Comparison of ENCODE assay signal across 22 cellular contexts in genomic region chr5:42626462-42626861, GRCh38.
DNase-seq lines count a peak whose midpoint lies in the region; ATAC-seq, FAIRE-seq and TF ChIP-seq lines count a peak whose summit lies in the region.
"Had no signal": no experiment of that assay in that cellular context is flagged by ENCODE, and none has a peak within 500 bp of the region (broad histone marks: within the 10 kb centered on the region; RNA-seq: fewer than 3 reads in every experiment).

No MANE protein-coding gene starts in this region.

- H3K4me2 ChIP-seq in GM23338 (peak overlapping the region; percentile 30; the same call in 1 of the 2 replicates), K562 (ENCODE audit: insufficient read depth, low read length) (no peak overlapping the region)
- H3K4me2 ChIP-seq: A549; BLaER1 treated with 17β-estradiol and CSF1 and Interleukin-3, amounts not matched to agents 10 nM and 100 nM had no signal

- POLR2A ChIA-PET in K562 (lab: Yijun Ruan, JAX), result interaction anchor here (0.6 kb wide), 1 partner anchor 17 kb away, joined by 3 read pairs; no protein-coding TSS in a partner anchor

- H3K27ac ChIP-seq in GM23338 (ENCODE audit: low read depth) (no peak overlapping the region), K562 (ENCODE audit: extremely low read depth, low read depth, low read length) (no peak overlapping the region), body of pancreas (no peak overlapping the region)
- H3K27ac ChIP-seq: A549; BLaER1 treated with 17β-estradiol and CSF1 and Interleukin-3, amounts not matched to agents 10 nM and 100 nM; GM23248 had no signal

- H3K9me3 ChIP-seq in K562 (replicated peaks; ENCODE audit: control insufficient read depth, insufficient read depth, low read depth, low read length) (no peaks in the 10 kb centered on the region), body of pancreas (no peaks in the 10 kb centered on the region)
- H3K9me3 ChIP-seq: A549; BE2C; BLaER1 treated with 17β-estradiol and CSF1 and Interleukin-3, amounts not matched to agents 10 nM and 100 nM had no signal

- H3K4me3 ChIP-seq in GM23338, result no peak overlapping the region
- no peak overlapping the region for H3K4me3 ChIP-seq in K562
- no peak overlapping the region for H3K4me3 ChIP-seq in body of pancreas
- H3K4me3 ChIP-seq: A549; BLaER1 treated with 17β-estradiol and CSF1 and Interleukin-3, amounts not matched to agents 10 nM and 100 nM; GM23248 had no signal

- H3K27me3 Mint-ChIP-seq in GM23338 (ENCODE audit: insufficient read depth, low read depth, poor library complexity), result peaks cover 1% of the 10 kb centered on the region

- DNase-seq in GM23338 (ENCODE audit: low spot score) (no peak), K562 (ENCODE audit: extremely low read depth in 1 of 4, low spot score in 3 of 4) (no peak), left lobe of liver (ENCODE audit: low spot score) (no peak), HCEC 1CT (no peak), omental fat pad (ENCODE audit: low spot score) (no peak), body of pancreas (no peak), NCI-H2081 treated with DMSO at 0.1 percent for 48 hours (lab: John Stamatoyannopoulos, UW) (no peak)
- DNase-seq: 8988T; ACHN; AML-193; BE2C; CD4-positive, alpha-beta T cell; CD8-positive, alpha-beta memory T cell; DMS53; DMS79 treated with DMSO at 0.1 percent for 48 hours; GM23248; H9; HFFc6 had no signal

- H3K4me3 Mint-ChIP-seq in GM23338, result no peak overlapping the region
- H3K4me3 Mint-ChIP-seq: CD14-positive monocyte; CD4-positive, alpha-beta T cell; CD8-positive, alpha-beta memory T cell; H9; HFFc6 had no signal

- no peak for ATAC-seq in GM23338
- ATAC-seq in K562, result no peak
- ATAC-seq in left lobe of liver, result peak; percentile 13
- no peak for ATAC-seq in omental fat pad (ENCODE audit: low FRiP score)
- no peak for ATAC-seq in body of pancreas
- ATAC-seq: A549 had no signal

- H4K20me1 ChIP-seq in GM23338 (replicated peaks; ENCODE audit: insufficient read depth), result no peaks in the 10 kb centered on the region
- no peaks in the 10 kb centered on the region for H4K20me1 ChIP-seq in K562 (replicated peaks; ENCODE audit: control insufficient read depth, insufficient read depth, low read length)
- H4K20me1 ChIP-seq: BLaER1 treated with 17β-estradiol and CSF1 and Interleukin-3, amounts not matched to agents 10 nM and 100 nM had no signal

- no peak for TF ChIP-seq RAD21 in K562 (CRISPR knock-in tag; conservative IDR thresholded peaks at IDR 0.05 in 1 of 2, IDR thresholded peaks at IDR 0.05 in 1 of 2)

- TF ChIP-seq EP300 in K562 (IDR thresholded peaks at IDR 0.05; ENCODE audit: low read length), result no peak

- intact Hi-C loops in K562 (cut with micrococcal nuclease) (no loop called here), body of pancreas (cut with DNase I) (no loop called here)

- no peak for FAIRE-seq in K562 (lab: Jason Lieb, UNC)
- FAIRE-seq: A549, G401.6 had no signal

- no peaks in the 10 kb centered on the region for H3K36me3 ChIP-seq in GM23338 (ENCODE audit: insufficient read depth)
- H3K36me3 ChIP-seq in K562 (ENCODE audit: control insufficient read depth, insufficient read depth, low read length), result no peaks in the 10 kb centered on the region
- H3K36me3 ChIP-seq in body of pancreas (replicated peaks in 1 of 2; ENCODE audit: insufficient read depth in 1 of 2, low read depth in 2 of 2), result no peaks in the 10 kb centered on the region
- H3K36me3 ChIP-seq: BE2C; BLaER1 treated with 17β-estradiol and CSF1 and Interleukin-3, amounts not matched to agents 10 nM and 100 nM had no signal

- peaks cover 2% of the 10 kb centered on the region; the same call in 1 of the 2 replicates for H3K9me2 ChIP-seq in GM23338 (ENCODE audit: insufficient read depth)

- H2AFZ ChIP-seq in GM23338 (no peak overlapping the region), K562 (ENCODE audit: low read depth, low read length) (no peak overlapping the region)
- H2AFZ ChIP-seq: GM23248 had no signal

- no peaks in the 10 kb centered on the region for H3K9me1 ChIP-seq in K562 (ENCODE audit: control insufficient read depth, insufficient read depth, low read length)

- H3K27me3 ChIP-seq in GM23338 (ENCODE audit: insufficient read depth) (no peaks in the 10 kb centered on the region), K562 (ENCODE audit: control insufficient read depth in 2 of 2, insufficient read depth in 2 of 2, low read length in 2 of 2) (0 out of 5 replicates have a peak, but pooled peaks cover 0 to 7% of the 10 kb centered on the region in 2 experiments), body of pancreas (no peaks in the 10 kb centered on the region)
- H3K27me3 ChIP-seq: BE2C; BLaER1 treated with 17β-estradiol and CSF1 and Interleukin-3, amounts not matched to agents 10 nM and 100 nM had no signal

- TF ChIP-seq POLR2A in K562 (conservative IDR thresholded peaks at IDR 0.05) (no peak), body of pancreas (IDR thresholded peaks at IDR 0.05) (no peak)

- H3K36me3 Mint-ChIP-seq in GM23338 (ENCODE audit: low read depth), result no peaks in the 10 kb centered on the region
- H3K36me3 Mint-ChIP-seq: CD14-positive monocyte; CD8-positive, alpha-beta memory T cell had no signal

- H3K9ac ChIP-seq in K562 (ENCODE audit: insufficient read depth in 1 of 2, low read depth in 2 of 2, low read length in 2 of 2), result no peak overlapping the region
- H3K9ac ChIP-seq: BLaER1 treated with 17β-estradiol and CSF1 and Interleukin-3, amounts not matched to agents 10 nM and 100 nM; GM23248 had no signal

- no peak overlapping the region for H3K27ac Mint-ChIP-seq in GM23338
- H3K27ac Mint-ChIP-seq: CD14-positive monocyte; CD4-positive, alpha-beta T cell; H9; HFFc6 had no signal

- in situ Hi-C loops in K562 (cut with MboI), result no loop called here

- 2% methylated on average over 4 of the region's 4 CpGs for WGBS in K562 (ENCODE audit: insufficient coverage, low coverage, missing lambda C conversion rate)
- 45 to 52% methylated on average over 4 of the region's 4 CpGs for WGBS in body of pancreas, 2 donors

- peaks cover 6% of the 10 kb centered on the region for H3K4me1 Mint-ChIP-seq in GM23338
- H3K4me1 Mint-ChIP-seq: CD8-positive, alpha-beta memory T cell had no signal

- no TSS peak for BruUV-seq in K562 (replicated peaks; lab: Mats Ljungman, UMichigan)

- CTCF ChIA-PET in K562 (lab: Yijun Ruan, JAX; ENCODE audit: low intra/inter-chr PET ratio), result interaction anchor here (0.8 kb wide), 1 partner anchor 770 kb away, joined by 3 read pairs; no protein-coding TSS in a partner anchor

- no peaks in the 10 kb centered on the region for H3K79me2 ChIP-seq in GM23338 (replicated peaks; ENCODE audit: insufficient read depth)
- H3K79me2 ChIP-seq in K562 (ENCODE audit: control insufficient read depth, insufficient read depth, low read length), result no peaks in the 10 kb centered on the region

- H3K4me1 ChIP-seq in GM23338 (ENCODE audit: insufficient read depth) (no peaks in the 10 kb centered on the region; the same call in 1 of the 2 replicates), K562 (replicated peaks in 1 of 2; ENCODE audit: control insufficient read depth in 2 of 2, insufficient read depth in 2 of 2, low read length in 2 of 2) (no peaks in the 10 kb centered on the region; a peak in 1 of 5 replicates), body of pancreas (no peaks in the 10 kb centered on the region)
- H3K4me1 ChIP-seq: A549, BE2C had no signal

- no peak for TF ChIP-seq CTCF in GM23338 (conservative IDR thresholded peaks at IDR 0.05; ENCODE audit: low read depth in 2 of 2)
- no peak for TF ChIP-seq CTCF in K562 (IDR thresholded peaks at IDR 0.05 in 2 of 3, conservative IDR thresholded peaks at IDR 0.05 in 1 of 3; ENCODE audit: insufficient read depth in 2 of 3, low read depth in 1 of 3, low read length in 3 of 3)
- no peak for TF ChIP-seq CTCF in omental fat pad (IDR thresholded peaks at IDR 0.05)
- TF ChIP-seq CTCF in body of pancreas (IDR thresholded peaks at IDR 0.05), result no peak

- peaks cover 13% of the 10 kb centered on the region; the same call in 2 of the 3 replicates for H3K9me3 Mint-ChIP-seq in GM23338
- H3K9me3 Mint-ChIP-seq: CD14-positive monocyte; CD4-positive, alpha-beta T cell; H9; HFFc6 had no signal

- no peaks in the 10 kb centered on the region for H3F3A ChIP-seq in GM23338 (replicated peaks; ENCODE audit: low read depth)

TF ChIP-seq in GM23338, 12 proteins besides CTCF, POLR2A, EP300 and RAD21 (continues in another document):
- no peak for TF ChIP-seq JUNB (IDR thresholded peaks at IDR 0.05; ENCODE audit: unreplicated experiment)
- TF ChIP-seq POLR2AphosphoS5 (IDR thresholded peaks at IDR 0.05; ENCODE audit: low read depth), result no peak
- TF ChIP-seq ZNF114 (CRISPR knock-in tag; IDR thresholded peaks at IDR 0.05), result no peak
- TF ChIP-seq ETS1 (IDR thresholded peaks at IDR 0.05), result no peak

TF ChIP-seq in K562, 482 proteins besides CTCF, POLR2A, EP300 and RAD21:
- TF ChIP-seq TEAD4 (IDR thresholded peaks at IDR 0.05; ENCODE audit: low read length), result no peak
- TF ChIP-seq TEAD4 (CRISPR knock-in tag; IDR thresholded peaks at IDR 0.05; ENCODE audit: borderline replicate concordance), result no peak
- peak; percentile 68 for TF ChIP-seq CEBPB (tag; IDR thresholded peaks at IDR 0.05)
- no peak for TF ChIP-seq CEBPG (CRISPR knock-in tag; IDR thresholded peaks at IDR 0.05)
- peak in 1 of 2 experiments; percentile 48; a peak in 2 of 4 replicates for TF ChIP-seq CEBPG (tag; conservative IDR thresholded peaks at IDR 0.05 in 1 of 2, IDR thresholded peaks at IDR 0.05 in 1 of 2)
- no peak for TF ChIP-seq KAT2B (IDR thresholded peaks at IDR 0.05; ENCODE audit: low read depth, low read length)
- TF ChIP-seq ZNF277 (CRISPR knock-in tag; IDR thresholded peaks at IDR 0.05; ENCODE audit: borderline replicate concordance), result no peak
TF ChIP-seq in K562: peak in this region for 2.
